ENCODE assay signal across 1 cellular context in genomic region chr2:39504790-39505335, GRCh38.
TF ChIP-seq lines count a peak whose summit lies in the region.

No MANE protein-coding gene starts in this region.

TF ChIP-seq in HepG2, 621 proteins besides CTCF, POLR2A, EP300 and RAD21 (continued from another document and continues in another):
- TF ChIP-seq ZHX1 (CRISPR knock-in tag; IDR thresholded peaks at IDR 0.05; ENCODE audit: low read depth) (0 out of 2 replicates have a peak, but pooled peaks have one; percentile 9), NONO (IDR thresholded peaks at IDR 0.05) (no peak), NONO (CRISPR knock-in tag; conservative IDR thresholded peaks at IDR 0.05) (peak; percentile 60), GATA4 (IDR thresholded peaks at IDR 0.05; ENCODE audit: borderline replicate concordance, low read depth) (peak; percentile 85; the same call in 1 of the 2 replicates), MAZ (IDR thresholded peaks at IDR 0.05; ENCODE audit: borderline replicate concordance, low read depth, low read length) (no peak), MAZ (CRISPR knock-in tag; IDR thresholded peaks at IDR 0.05; ENCODE audit: low read depth) (no peak), MXD4 (CRISPR knock-in tag; IDR thresholded peaks at IDR 0.05) (0 out of 2 replicates have a peak, but pooled peaks have one; percentile 7), PCBP1 (IDR thresholded peaks at IDR 0.05; ENCODE audit: borderline replicate concordance, low read depth, low read length) (no peak), NFYC (CRISPR knock-in tag; IDR thresholded peaks at IDR 0.05) (no peak), YEATS2 (CRISPR knock-in tag; IDR thresholded peaks at IDR 0.05; ENCODE audit: borderline replicate concordance) (no peak), ZFP1 (CRISPR knock-in tag; IDR thresholded peaks at IDR 0.05) (peak; percentile 44; the same call in 1 of the 2 replicates), MEIS2 (CRISPR knock-in tag; IDR thresholded peaks at IDR 0.05) (peak; percentile 38; the same call in 1 of the 2 replicates), CEBPB (IDR thresholded peaks at IDR 0.05; ENCODE audit: borderline replicate concordance, low read depth, low read length) (peak; percentile 76; the same call in 1 of the 2 replicates), TCF7 (IDR thresholded peaks at IDR 0.05; ENCODE audit: low read depth) (peak; percentile 74), SMARCC2 (IDR thresholded peaks at IDR 0.05) (peak; percentile 17; the same call in 1 of the 2 replicates), ISX (CRISPR knock-in tag; conservative IDR thresholded peaks at IDR 0.05) (0 out of 2 replicates have a peak, but pooled peaks have one; percentile 45), FOXA3 (CRISPR knock-in tag; IDR thresholded peaks at IDR 0.05) (peak; percentile 80), IRF2 (CRISPR knock-in tag; IDR thresholded peaks at IDR 0.05) (no peak), BCL6 (CRISPR knock-in tag; IDR thresholded peaks at IDR 0.05) (peak; percentile 59; the same call in 1 of the 2 replicates), HMG20B (CRISPR knock-in tag; conservative IDR thresholded peaks at IDR 0.05) (peak; percentile 74), ETV5 (CRISPR knock-in tag; IDR thresholded peaks at IDR 0.05; ENCODE audit: borderline replicate concordance) (peak; percentile 78), FOXP1 (IDR thresholded peaks at IDR 0.05) (no peak), FOXP1 (CRISPR knock-in tag; IDR thresholded peaks at IDR 0.05) (peak; percentile 74; the same call in 1 of the 2 replicates), HNF1A (IDR thresholded peaks at IDR 0.05; ENCODE audit: low read depth) (peak; percentile 69), HNF1A (CRISPR knock-in tag; IDR thresholded peaks at IDR 0.05; ENCODE audit: borderline replicate concordance) (no peak), HMG20A (CRISPR knock-in tag; IDR thresholded peaks at IDR 0.05; ENCODE audit: borderline replicate concordance) (peak; percentile 12; the same call in 1 of the 2 replicates), FOXP4 (CRISPR knock-in tag; IDR thresholded peaks at IDR 0.05) (peak; percentile 88), ZNF609 (CRISPR knock-in tag; IDR thresholded peaks at IDR 0.05; ENCODE audit: borderline replicate concordance) (peak; percentile 39; the same call in 1 of the 2 replicates), HNRNPK (IDR thresholded peaks at IDR 0.05; ENCODE audit: low read depth, low read length, poor library complexity, severe bottlenecking) (no peak), ZBTB49 (CRISPR knock-in tag; IDR thresholded peaks at IDR 0.05; ENCODE audit: borderline replicate concordance) (no peak), THRA (CRISPR knock-in tag; IDR thresholded peaks at IDR 0.05; ENCODE audit: borderline replicate concordance) (peak; percentile 41; the same call in 1 of the 2 replicates), ARID5B (CRISPR knock-in tag; IDR thresholded peaks at IDR 0.05) (peak; percentile 73; the same call in 1 of the 2 replicates)
